26 cellular contexts compared by ENCODE assay signal in the genomic region with DNA sequence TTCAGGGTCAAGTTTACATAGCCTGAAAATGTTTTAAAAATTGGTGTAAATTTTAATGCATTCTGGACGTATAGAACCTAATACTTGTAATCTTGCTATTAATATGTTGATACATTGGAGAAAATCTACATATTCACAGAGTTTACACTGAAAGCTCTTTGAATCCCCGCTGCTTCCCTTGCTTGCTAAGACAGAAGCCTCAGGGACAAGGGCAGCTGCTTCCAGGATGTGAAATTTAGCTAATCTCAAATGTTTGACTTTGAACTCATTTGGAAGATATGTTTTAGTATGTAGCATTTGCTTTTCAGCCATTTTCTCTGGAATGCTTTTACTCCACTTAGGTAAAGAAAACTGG.
A peak's percentile ranks its signal among the peaks of the same experiment; 100 is the strongest.
DNase-seq lines count a peak whose midpoint lies in the region; ATAC-seq and TF ChIP-seq lines count a peak whose summit lies in the region.
"Had no signal": no experiment of that assay in that cellular context is flagged by ENCODE, and none has a peak within 500 bp of the region (broad histone marks: within the 10 kb centered on the region; RNA-seq: fewer than 3 reads in every experiment).

No MANE protein-coding gene starts in this region.

- H3K79me1 ChIP-seq in neuronal stem cell (ENCODE audit: low read depth, low read length): no peaks in the 10 kb centered on the region

- TF ChIP-seq CTCF in foreskin keratinocyte (conservative IDR thresholded peaks at IDR 0.05) (no peak), neural crest cell (conservative IDR thresholded peaks at IDR 0.05) (no peak), transverse colon (IDR thresholded peaks at IDR 0.05) (no peak)

- intact Hi-C loops in transverse colon (cut with DNase I; ENCODE audit: low total_unique reads): loop anchor here (5.0 kb wide), 1 partner anchor 1794 kb away; no protein-coding TSS in a partner anchor

- H3K9me3 ChIP-seq in HUES48 (ENCODE audit: control insufficient read depth, insufficient read depth, low read length) (no peaks in the 10 kb centered on the region), transverse colon (no peaks in the 10 kb centered on the region), neuronal stem cell (replicated peaks in 1 of 2; ENCODE audit: control insufficient read depth in 2 of 2, insufficient read depth in 1 of 2, low read depth in 1 of 2, low read length in 2 of 2) (peaks cover 0 to 2% of the 10 kb centered on the region in 2 donors)
- H3K9me3 ChIP-seq: A549, neutrophil, prostate gland had no signal

- no peak overlapping the region for H3K4me3 ChIP-seq in HUES48 (ENCODE audit: low read depth, low read length)
- H3K4me3 ChIP-seq in transverse colon: no peak overlapping the region
- no peak overlapping the region for H3K4me3 ChIP-seq in neuronal stem cell (ENCODE audit: low read length in 2 of 2)
- H3K4me3 ChIP-seq: A549, lung, prostate gland had no signal

- no peak for TF ChIP-seq EP300 in transverse colon (IDR thresholded peaks at IDR 0.05; ENCODE audit: low read depth)

- no peak overlapping the region for H2BK12ac ChIP-seq in neuronal stem cell (ENCODE audit: low read length)

- H3K36me3 ChIP-seq in HUES48 (ENCODE audit: control insufficient read depth, insufficient read depth, low read length) (no peaks in the 10 kb centered on the region), transverse colon (no peaks in the 10 kb centered on the region), neuronal stem cell (replicated peaks in 1 of 2; ENCODE audit: control insufficient read depth in 2 of 2, insufficient read depth in 2 of 2, low read length in 2 of 2) (peaks cover 0 to 2% of the 10 kb centered on the region in 2 donors)
- H3K36me3 ChIP-seq: neutrophil, prostate gland had no signal

- H3K4me1 ChIP-seq in HUES48 (ENCODE audit: control insufficient read depth, insufficient read depth, low read length): peaks cover 20% of the 10 kb centered on the region
- peaks cover 26% of the 10 kb centered on the region for H3K4me1 ChIP-seq in foreskin keratinocyte
- H3K4me1 ChIP-seq in transverse colon: peaks cover 0 to 11% (median 10%) of the 10 kb centered on the region in 4 donors
- peaks cover 1 to 4% of the 10 kb centered on the region in 2 donors for H3K4me1 ChIP-seq in neuronal stem cell (ENCODE audit: control insufficient read depth in 2 of 2, insufficient read depth in 1 of 2, low read depth in 1 of 2, low read length in 2 of 2)
- H3K4me1 ChIP-seq: A549, prostate gland had no signal

- no peaks in the 10 kb centered on the region for H3K36me3 Mint-ChIP-seq in neural crest cell (ENCODE audit: low read depth)
- H3K36me3 Mint-ChIP-seq: brain; CD8-positive, alpha-beta memory T cell had no signal

- H4K8ac ChIP-seq in neuronal stem cell (ENCODE audit: low read depth, low read length): no peak overlapping the region

- H3K27me3 ChIP-seq in HUES48 (ENCODE audit: control insufficient read depth, insufficient read depth, low read length) (no peaks in the 10 kb centered on the region), foreskin keratinocyte (no peaks in the 10 kb centered on the region), transverse colon (no peaks in the 10 kb centered on the region), neuronal stem cell (ENCODE audit: control insufficient read depth in 3 of 3, insufficient read depth in 3 of 3, low read depth in 1 of 3, low read length in 3 of 3) (no peaks in the 10 kb centered on the region)
- H3K27me3 ChIP-seq: neutrophil had no signal

- H3K27me3 Mint-ChIP-seq in neural crest cell (ENCODE audit: low read depth): no peaks in the 10 kb centered on the region
- H3K27me3 Mint-ChIP-seq: activated naive CD8-positive, alpha-beta T cell treated with anti-CD3 and anti-CD28 coated beads, Interleukin-2, amount 50 U/mL, for 24 hours; activated T-cell treated with anti-CD3 and anti-CD28 coated beads, Interleukin-2, amount 50 U/mL, for 24 hours; brain; CD8-positive, alpha-beta memory T cell; stimulated activated naive CD8-positive, alpha-beta T cell treated with anti-CD3 and anti-CD28 coated beads, Interleukin-15, Interleukin-2, amounts not matched to agents 100 ng/mL and 50 ng/mL, for 24 hours had no signal

- TF ChIP-seq POLR2A in transverse colon (IDR thresholded peaks at IDR 0.05): no peak

- no peak overlapping the region for H2AFZ ChIP-seq in neuronal stem cell (ENCODE audit: low read length)

- H3K4me3 Mint-ChIP-seq in neural crest cell: no peak overlapping the region
- H3K4me3 Mint-ChIP-seq: activated naive CD8-positive, alpha-beta T cell treated with anti-CD3 and anti-CD28 coated beads, Interleukin-2, amount 50 U/mL, for 24 hours; activated T-cell treated with anti-CD3 and anti-CD28 coated beads, Interleukin-2, amount 50 U/mL, for 24 hours; CD8-positive, alpha-beta memory T cell; stimulated activated naive CD8-positive, alpha-beta T cell treated with anti-CD3 and anti-CD28 coated beads, Interleukin-15, Interleukin-2, amounts not matched to agents 100 ng/mL and 50 ng/mL, for 24 hours; type B pancreatic cell had no signal

- H3K14ac ChIP-seq in neuronal stem cell (ENCODE audit: low read length): no peak overlapping the region

- no peak overlapping the region for H2BK15ac ChIP-seq in neuronal stem cell (ENCODE audit: low read length)

- in situ Hi-C loops in transverse colon (cut with MboI; ENCODE audit: low pct_ligation_motif_present in 1 of 4, low pct_unique_long_range_greater_than_20kb in 1 of 4, low sequenced_read_pairs in 3 of 4): no loop called here

- H3K27ac ChIP-seq in HUES48 (ENCODE audit: low read depth, low read length) (peak overlapping the region; percentile 52), foreskin keratinocyte (peak overlapping the region; percentile 82), transverse colon (no peak overlapping the region), neuronal stem cell (replicated peaks; ENCODE audit: low read length) (no peak overlapping the region)
- H3K27ac ChIP-seq: A549, HL-60, neutrophil had no signal

- no peak overlapping the region for H3K23ac ChIP-seq in neuronal stem cell (ENCODE audit: low read depth, low read length, poor library complexity)

- WGBS in transverse colon (ENCODE audit: low coverage in 1 of 2), 2 donors: 57 to 65% methylated on average over 2 of the region's 2 CpGs
- WGBS in neuronal stem cell (ENCODE audit: extremely low coverage in 2 of 2, insufficient read length in 2 of 2, insufficient replicate concordance in 1 of 2), 2 donors: no CpG with 5 or more reads among the region's 2 CpGs

- no peak overlapping the region for H3K18ac ChIP-seq in neuronal stem cell (ENCODE audit: low read length)

- no peaks in the 10 kb centered on the region for H3K9me3 Mint-ChIP-seq in neural crest cell
- H3K9me3 Mint-ChIP-seq: activated naive CD8-positive, alpha-beta T cell treated with anti-CD3 and anti-CD28 coated beads, Interleukin-2, amount 50 U/mL, for 24 hours; activated T-cell treated with anti-CD3 and anti-CD28 coated beads, Interleukin-2, amount 50 U/mL, for 24 hours; brain; stimulated activated naive CD8-positive, alpha-beta T cell treated with anti-CD3 and anti-CD28 coated beads, Interleukin-15, Interleukin-2, amounts not matched to agents 100 ng/mL and 50 ng/mL, for 24 hours; type B pancreatic cell had no signal

- H3K9ac ChIP-seq in HUES48 (ENCODE audit: low read depth, low read length) (no peak overlapping the region), neuronal stem cell (ENCODE audit: low read depth, low read length, poor library complexity) (no peak overlapping the region)

- no peak overlapping the region for H3K4ac ChIP-seq in neuronal stem cell (ENCODE audit: low read length)

- H3K4me2 ChIP-seq in neuronal stem cell (ENCODE audit: insufficient read depth, low read length, poor library complexity, severe bottlenecking): no peak overlapping the region
- H3K4me2 ChIP-seq: A549 had no signal

- ATAC-seq in SK-N-SH treated with all-trans-retinoic acid at 6 μM for 48 hours (peak; percentile 45; the same call in 2 of the 3 replicates), foreskin keratinocyte (no peak), GM18873 (IDR thresholded peaks at IDR 0.05; ENCODE audit: low FRiP score, unreplicated experiment) (no peak)
- ATAC-seq: A549; activated naive CD8-positive, alpha-beta T cell treated with anti-CD3 and anti-CD28 coated beads, Interleukin-2, amount 50 U/mL, for 24 hours had no signal

- H3K4me1 Mint-ChIP-seq in neural crest cell: peaks cover 35% of the 10 kb centered on the region
- H3K4me1 Mint-ChIP-seq: activated naive CD8-positive, alpha-beta T cell treated with anti-CD3 and anti-CD28 coated beads, Interleukin-2, amount 50 U/mL, for 24 hours; CD8-positive, alpha-beta memory T cell had no signal

- no peak overlapping the region for H4K91ac ChIP-seq in neuronal stem cell (ENCODE audit: low read depth, low read length, poor library complexity)

- peak overlapping the region; percentile 91 for H3K27ac Mint-ChIP-seq in neural crest cell (ENCODE audit: unreplicated experiment)
- H3K27ac Mint-ChIP-seq: activated naive CD8-positive, alpha-beta T cell treated with anti-CD3 and anti-CD28 coated beads, Interleukin-2, amount 50 U/mL, for 24 hours; activated T-cell treated with anti-CD3 and anti-CD28 coated beads, Interleukin-2, amount 50 U/mL, for 24 hours; CD8-positive, alpha-beta memory T cell; stimulated activated naive CD8-positive, alpha-beta T cell treated with anti-CD3 and anti-CD28 coated beads, Interleukin-15, Interleukin-2, amounts not matched to agents 100 ng/mL and 50 ng/mL, for 24 hours; type B pancreatic cell had no signal

- no peak overlapping the region for H2AK5ac ChIP-seq in neuronal stem cell (ENCODE audit: low read depth, low read length)

- no peak overlapping the region for H2BK120ac ChIP-seq in neuronal stem cell (ENCODE audit: low read depth, low read length)

- H2BK5ac ChIP-seq in neuronal stem cell (ENCODE audit: low read length): no peak overlapping the region

- DNase-seq in foreskin keratinocyte (no peak), neural crest cell (ENCODE audit: low read depth, low spot score) (no peak), transverse colon (no peak), C1 segment of cervical spinal cord (lab: John Stamatoyannopoulos, UW) (no peak), neuronal stem cell (ENCODE audit: low spot score) (no peak)
- DNase-seq: activated CD4-positive, alpha-beta T cell treated with anti-CD3 and anti-CD28 coated beads for 4 hours; activated gamma-delta T cell treated with Interleukin-2 at 50 U/mL for 16 hours; activated naive CD8-positive, alpha-beta T cell treated with anti-CD3 and anti-CD28 coated beads, Interleukin-2, amount 50 U/mL, for 24 hours; activated T-cell treated with anti-CD3 and anti-CD28 coated beads, Interleukin-2, amount 50 U/mL, for 24 hours; CD8-positive, alpha-beta memory T cell; effector CD4-positive, alpha-beta T cell; GOT3; NCI-H1930; NCI-H524; T-helper 2 cell had no signal

TF ChIP-seq in SK-N-SH treated with all-trans-retinoic acid at 6 μM for 48 hours, 23 proteins besides CTCF, POLR2A, EP300 and RAD21 (continues in another document):
- TF ChIP-seq BACH2 (CRISPR knock-in tag; IDR thresholded peaks at IDR 0.05; ENCODE audit: borderline replicate concordance): no peak

Comparison
In these comparisons a context has a peak if more than half of its experiments do, and no peak if none do; other contexts are left out.
1. H3K27ac ChIP-seq: peak in HUES48 (single experiment) and foreskin keratinocyte (single experiment); none in transverse colon (0 of 4) and neuronal stem cell (single experiment).